ENCODE assay signal across 16 cellular contexts in the genomic region with DNA sequence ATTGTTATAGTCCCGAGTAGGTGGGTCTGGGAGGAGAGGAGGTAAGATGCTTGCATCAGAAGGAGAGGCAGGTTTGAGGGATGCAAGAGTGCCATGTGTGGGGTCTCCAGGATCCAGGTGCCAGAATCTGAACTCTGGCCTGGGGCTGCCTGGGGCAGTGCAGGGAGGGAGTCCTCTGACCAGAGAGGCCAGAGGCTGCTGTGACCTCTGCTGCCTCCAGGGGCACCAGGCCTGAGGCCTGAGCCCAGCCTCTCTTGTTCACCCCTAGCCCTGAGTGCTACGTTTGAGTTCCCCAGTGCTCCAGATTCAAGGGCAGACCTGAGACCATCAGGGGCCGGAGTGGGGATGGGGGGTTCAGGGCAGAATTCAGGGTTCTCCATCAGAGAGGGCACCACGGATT. TPM values are rescaled to one million over a fixed set of nuclear protein-coding genes. Genes with fewer than 3 reads are reported as not detected.
A peak's percentile ranks its signal among the peaks of the same experiment; 100 is the strongest.
DNase-seq lines count a peak whose midpoint lies in the region; ATAC-seq and TF ChIP-seq lines count a peak whose summit lies in the region.
"Had no signal": no experiment of that assay in that cellular context is flagged by ENCODE, and none has a peak within 500 bp of the region (broad histone marks: within the 10 kb centered on the region; RNA-seq: fewer than 3 reads in every experiment).

No MANE protein-coding gene starts in this region.

- DNase-seq in GM12865 (ENCODE audit: low read depth) (no peak), NT2/D1 (ENCODE audit: low read depth, low spot score) (no peak), dorsolateral prefrontal cortex (no peak), osteoblast (ENCODE audit: insufficient read length, low spot score, missing footprints) (peak; percentile 86), MG63 (no peak), Right ventricle myocardium superior (no peak)
- DNase-seq in activated T-cell treated with anti-CD3 and anti-CD28 coated beads, Interleukin-2, amount 50 U/mL, for 1 hour, result no peak
- DNase-seq: foreskin melanocyte; NCI-H1105; NCI-H2171; stimulated activated CD4-positive, alpha-beta T cell treated with anti-CD3 and anti-CD28 coated beads, Interleukin-4, amount 100 ng/mL, for 1 hour; transverse colon had no signal

- intact Hi-C loops in dorsolateral prefrontal cortex (cut with DNase I), result loop anchor here in 1 of 2 donors (10.0 kb wide), 1 partner anchor 658 kb away; the partner anchor contains the start of gene BSN
- intact Hi-C loops in Right ventricle myocardium superior (cut with DNase I), result no loop called here

- H3K4me1 ChIP-seq in NT2/D1 (ENCODE audit: insufficient read depth, insufficient read length) (peaks cover 23% of the 10 kb centered on the region), osteoblast (ENCODE audit: insufficient read depth, low read length) (peaks cover 10% of the 10 kb centered on the region)
- H3K4me1 ChIP-seq: transverse colon had no signal

- H3K27ac ChIP-seq in dorsolateral prefrontal cortex (peak overlapping the region in 58 of 59 donors; percentile 49 to 99 (median 94)), osteoblast (ENCODE audit: low read depth, low read length) (no peak overlapping the region)
- H3K27ac ChIP-seq: transverse colon had no signal

- peak; percentile 19 for TF ChIP-seq CTCF in GM12865 (IDR thresholded peaks at IDR 0.05; ENCODE audit: insufficient read depth, low read depth, low read length, missing control alignments)
- peak in 3 of 56 donors; percentile 15 to 24 (median 18) for TF ChIP-seq CTCF in dorsolateral prefrontal cortex (IDR thresholded peaks at IDR 0.05 in 54 of 56, conservative IDR thresholded peaks at IDR 0.05 in 2 of 56; ENCODE audit: low read depth in 1 of 56, partially characterized antibody in 56 of 56)
- TF ChIP-seq CTCF in osteoblast (IDR thresholded peaks at IDR 0.05; ENCODE audit: extremely low read depth, low read depth, low read length), result peak; percentile 16

- H3K4me3 ChIP-seq in GM12865 (ENCODE audit: low read depth, low read length) (no peak overlapping the region), NT2/D1 (ENCODE audit: insufficient read length, low read depth) (no peak overlapping the region), dorsolateral prefrontal cortex (no peak overlapping the region), osteoblast (ENCODE audit: insufficient read depth, low read length) (no peak overlapping the region), MG63 (no peak overlapping the region)
- H3K4me3 ChIP-seq: transverse colon had no signal

- ATAC-seq in HG02798 (IDR thresholded peaks at IDR 0.05; ENCODE audit: poor library complexity, unreplicated experiment) (no peak), Right ventricle myocardium superior (ENCODE audit: poor library complexity) (no peak)

- H3K79me2 ChIP-seq in osteoblast (ENCODE audit: insufficient read depth, low read length), result no peaks in the 10 kb centered on the region

- H3K9me3 ChIP-seq in NT2/D1 (ENCODE audit: insufficient read depth, low read length), result peaks cover 7% of the 10 kb centered on the region; the same call in 1 of the 2 replicates
- no peaks in the 10 kb centered on the region for H3K9me3 ChIP-seq in osteoblast (ENCODE audit: low read depth, low read length)
- H3K9me3 ChIP-seq in MG63, result no peaks in the 10 kb centered on the region
- H3K9me3 ChIP-seq: transverse colon had no signal

- no peak overlapping the region for H2AFZ ChIP-seq in osteoblast (ENCODE audit: low read length)

- H3K27me3 ChIP-seq in NT2/D1 (ENCODE audit: insufficient read depth, insufficient read length) (peaks cover 6% of the 10 kb centered on the region), dorsolateral prefrontal cortex (no peaks in the 10 kb centered on the region), osteoblast (ENCODE audit: insufficient read depth, low read length) (peaks cover 9% of the 10 kb centered on the region), MG63 (no peaks in the 10 kb centered on the region)
- H3K27me3 ChIP-seq: transverse colon had no signal

- peak overlapping the region; percentile 57 for H3K9ac ChIP-seq in NT2/D1 (ENCODE audit: insufficient read length, low read depth)

- no peak overlapping the region for H3K4me2 ChIP-seq in osteoblast (ENCODE audit: insufficient read depth, low read length)

- H3K36me3 ChIP-seq in NT2/D1 (ENCODE audit: insufficient read depth, insufficient read length, low read length) (no peaks in the 10 kb centered on the region), osteoblast (ENCODE audit: insufficient read depth, low read length) (no peaks in the 10 kb centered on the region), MG63 (no peaks in the 10 kb centered on the region)
- H3K36me3 ChIP-seq: transverse colon had no signal

- no peaks in the 10 kb centered on the region for H4K20me1 ChIP-seq in osteoblast (ENCODE audit: insufficient read depth, low read length)

RNA-seq across cellular contexts. Expression of gene SLC38A3, which starts 7.4 kb away (rescaled TPM):
- 10 to 100 TPM; 12.5 to 71.4 (median 28.5) TPM for total RNA-seq in dorsolateral prefrontal cortex
- 0.29 and 0.36 TPM in 2 replicates for total RNA-seq in osteoblast
- not detected in 2 replicates for total RNA-seq in MG63 (2014; rRNA removed; shearing (Covaris generic); ENCODE audit: low replicate concordance)
- total RNA-seq in Right ventricle myocardium superior, result 10.6 TPM
- total RNA-seq: H4, transverse colon had no signal

RNA-seq across cellular contexts. Expression of gene GNAT1, which starts 21.1 kb away (rescaled TPM):
- total RNA-seq in dorsolateral prefrontal cortex, result 1 to 10 TPM in 1 of 120 experiments, under 1 TPM in 13, not detected in 106; 0.20 to 1.6 (median 0.31) TPM
- total RNA-seq in osteoblast, result not detected in 2 replicates
- total RNA-seq in MG63 (2014; rRNA removed; shearing (Covaris generic); ENCODE audit: low replicate concordance), result not detected in 2 replicates
- not detected for total RNA-seq in Right ventricle myocardium superior
- total RNA-seq: H4, sciatic nerve, SK-MEL-5, transverse colon had no signal

RNA-seq across cellular contexts. Expression of gene GNAI2, which starts 23.5 kb away (rescaled TPM):
- 100 to 1,000 TPM; 117 to 240 (median 161) TPM for total RNA-seq in dorsolateral prefrontal cortex
- 223 and 248 TPM in 2 replicates for total RNA-seq in osteoblast
- total RNA-seq in MG63 (2014; rRNA removed; shearing (Covaris generic); ENCODE audit: low replicate concordance), result 73.9 and 114 TPM in 2 replicates
- total RNA-seq in Right ventricle myocardium superior, result 126 TPM

RNA-seq across cellular contexts. Expression of gene SEMA3B, which starts 56.4 kb away (rescaled TPM):
- total RNA-seq in dorsolateral prefrontal cortex (100 to 1,000 TPM in 85 of 120 experiments, 10 to 100 TPM in 35; 36.0 to 486 (median 135) TPM), osteoblast (5.9 and 10.1 TPM in 2 replicates), Right ventricle myocardium superior (19.9 TPM)
- 9.7 and 13.4 TPM in 2 replicates for total RNA-seq in MG63 (2014; rRNA removed; shearing (Covaris generic); ENCODE audit: low replicate concordance)

RNA-seq across cellular contexts. Expression of gene SEMA3F, which starts 57.4 kb away (rescaled TPM):
- total RNA-seq in dorsolateral prefrontal cortex (10 to 100 TPM in 39 of 120 experiments, 1 to 10 TPM in 81; 1.9 to 30.3 (median 8.3) TPM), osteoblast (5.1 and 16.5 TPM in 2 replicates), Right ventricle myocardium superior (10.8 TPM)
- 11.7 and 22.9 TPM in 2 replicates for total RNA-seq in MG63 (2014; rRNA removed; shearing (Covaris generic); ENCODE audit: low replicate concordance)
